18 cellular contexts compared by ENCODE assay signal in the genomic region with DNA sequence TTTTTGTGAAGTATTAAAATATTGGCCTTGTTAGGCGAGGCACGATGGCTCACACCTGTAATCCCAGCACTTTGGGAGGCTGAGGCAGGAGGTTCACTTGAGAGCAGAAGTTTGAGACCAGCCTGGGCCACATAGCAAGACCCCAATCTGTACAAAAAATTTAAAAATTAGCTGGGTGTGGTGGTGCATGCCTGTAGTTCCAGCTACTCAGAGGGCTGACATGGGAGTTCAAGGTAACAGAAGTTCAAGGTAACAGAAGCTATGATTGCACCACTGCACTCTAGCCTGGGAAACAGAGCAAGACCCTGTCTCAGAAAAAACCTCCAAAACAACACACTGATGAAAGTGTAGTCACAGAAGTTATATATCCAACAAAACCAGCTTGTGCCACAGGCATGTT. TPM values are rescaled to one million over a fixed set of nuclear protein-coding genes. Genes with fewer than 3 reads are reported as not detected.
DNase-seq lines count a peak whose midpoint lies in the region; ATAC-seq, FAIRE-seq and TF ChIP-seq lines count a peak whose summit lies in the region.
"Had no signal": no experiment of that assay in that cellular context is flagged by ENCODE, and none has a peak within 500 bp of the region (broad histone marks: within the 10 kb centered on the region; RNA-seq: fewer than 3 reads in every experiment).

No MANE protein-coding gene starts in this region.

- H3K4me3 Mint-ChIP-seq in central memory CD8-positive, alpha-beta T cell = no peak overlapping the region
- H3K4me3 Mint-ChIP-seq in stimulated activated naive B cell treated with anti-CD40 and anti-IgM and Interleukin-4, amounts not matched to agents 10 μg/mL and 1 μg/mL and 100 μg/mL, for 72 hours = no peak overlapping the region
- H3K4me3 Mint-ChIP-seq: CD8-positive, alpha-beta T cell; GM23338; H9 had no signal

- H3K36me3 Mint-ChIP-seq in central memory CD8-positive, alpha-beta T cell (ENCODE audit: insufficient read depth) = peaks cover 2% of the 10 kb centered on the region
- H3K36me3 Mint-ChIP-seq in stimulated activated naive B cell treated with anti-CD40 and anti-IgM and Interleukin-4, amounts not matched to agents 10 μg/mL and 1 μg/mL and 100 μg/mL, for 72 hours = peaks cover 5 to 9% of the 10 kb centered on the region in 2 donors
- H3K36me3 Mint-ChIP-seq: CD8-positive, alpha-beta T cell had no signal

- H3K9me3 ChIP-seq in HepG2 (ENCODE audit: low read length) (no peaks in the 10 kb centered on the region), thyroid gland (no peaks in the 10 kb centered on the region)
- H3K9me3 ChIP-seq: Caco-2 had no signal

- ATAC-seq in central memory CD8-positive, alpha-beta T cell (replicated peaks; ENCODE audit: extremely low read depth, poor library complexity, severe bottlenecking) = no peak
- ATAC-seq in HepG2 (peak; percentile 64), HG02973 (IDR thresholded peaks at IDR 0.05; ENCODE audit: unreplicated experiment) (no peak)
- no peak for ATAC-seq in stimulated activated naive B cell treated with anti-CD40 and anti-IgM and Interleukin-4, amounts not matched to agents 10 μg/mL and 1 μg/mL and 100 μg/mL, for 72 hours (replicated peaks)
- ATAC-seq: CD8-positive, alpha-beta T cell; GM23338; HCT116 had no signal

- no peaks in the 10 kb centered on the region; the same call in 1 of the 2 replicates for H4K20me1 ChIP-seq in HepG2 (ENCODE audit: insufficient read depth, low read length)

- H2AFZ ChIP-seq in HepG2 (ENCODE audit: low read length) = no peak overlapping the region
- H2AFZ ChIP-seq: GM23338 had no signal

- no peak for DNase-seq in central memory CD8-positive, alpha-beta T cell (ENCODE audit: low spot score in 2 of 2)
- DNase-seq in HepG2 (ENCODE audit: low spot score) (peak; percentile 66), thyroid gland (no peak)
- DNase-seq in stimulated activated naive CD4-positive, alpha-beta T cell treated with Interleukin-2 at 50 U/mL for 16 hours (lab: John Stamatoyannopoulos, UW) = no peak
- DNase-seq in stimulated activated naive B cell treated with anti-CD40 and anti-IgM and Interleukin-4, amounts not matched to agents 10 μg/mL and 1 μg/mL and 100 μg/mL, for 72 hours = no peak
- DNase-seq: C1 segment of cervical spinal cord; Caco-2; CD8-positive, alpha-beta T cell; DMS153; DMS79; EL; GF-D8; H9 had no signal

- no peak for TF ChIP-seq RAD21 in HepG2 (CRISPR knock-in tag; IDR thresholded peaks at IDR 0.05)

- H3K27ac Mint-ChIP-seq in central memory CD8-positive, alpha-beta T cell (ENCODE audit: low read depth) = peak overlapping the region; percentile 8
- no peak overlapping the region for H3K27ac Mint-ChIP-seq in stimulated activated naive B cell treated with anti-CD40 and anti-IgM and Interleukin-4, amounts not matched to agents 10 μg/mL and 1 μg/mL and 100 μg/mL, for 72 hours
- H3K27ac Mint-ChIP-seq: CD8-positive, alpha-beta T cell; GM23338; H9 had no signal

- no peaks in the 10 kb centered on the region for H3K79me2 ChIP-seq in HepG2 (ENCODE audit: insufficient read depth, low read length)

- 100% methylated on average over 2 of the region's 2 CpGs for WGBS in HepG2 (ENCODE audit: low lambda C conversion rate)
- 95 to 100% methylated on average over 2 of the region's 2 CpGs for WGBS in thyroid gland, 2 donors

- TF ChIP-seq EP300 in HepG2 (IDR thresholded peaks at IDR 0.05; ENCODE audit: low read depth in 2 of 2, low read length in 2 of 2) = peak in 1 of 2 experiments; percentile 55; a peak in 1 of 4 replicates
- TF ChIP-seq EP300 in HepG2 (CRISPR knock-in tag; IDR thresholded peaks at IDR 0.05; ENCODE audit: borderline replicate concordance) = no peak

- TF ChIP-seq CTCF in HepG2 (CRISPR knock-in tag; IDR thresholded peaks at IDR 0.05) (no peak), thyroid gland (IDR thresholded peaks at IDR 0.05) (no peak)

- TF ChIP-seq POLR2A in HepG2 (IDR thresholded peaks at IDR 0.05; ENCODE audit: insufficient read depth in 1 of 2, low read depth in 2 of 2, low read length in 2 of 2) (no peak), thyroid gland (IDR thresholded peaks at IDR 0.05) (no peak)

- no peaks in the 10 kb centered on the region for H3K4me1 Mint-ChIP-seq in central memory CD8-positive, alpha-beta T cell
- peaks cover 2 to 6% of the 10 kb centered on the region in 2 donors for H3K4me1 Mint-ChIP-seq in stimulated activated naive B cell treated with anti-CD40 and anti-IgM and Interleukin-4, amounts not matched to agents 10 μg/mL and 1 μg/mL and 100 μg/mL, for 72 hours

- FAIRE-seq in HepG2 (lab: Jason Lieb, UNC) = peak; percentile 8
- FAIRE-seq: GM12891, GM18507 had no signal

- H3K4me2 ChIP-seq in HepG2 (ENCODE audit: low read depth, low read length) = no peak overlapping the region
- H3K4me2 ChIP-seq: GM23338 had no signal

- H3K4me3 ChIP-seq in HepG2 (replicated peaks in 1 of 3; ENCODE audit: insufficient read depth in 1 of 3, low read depth in 2 of 3, low read length in 3 of 3) (no peak overlapping the region), thyroid gland (replicated peaks in 1 of 3) (no peak overlapping the region)
- H3K4me3 ChIP-seq: GM23338 had no signal

- no peaks in the 10 kb centered on the region for H3K27me3 ChIP-seq in HepG2 (ENCODE audit: control insufficient read depth in 1 of 2, insufficient read depth in 2 of 2, low read length in 2 of 2)
- H3K27me3 ChIP-seq in thyroid gland = no peaks in the 10 kb centered on the region

- CTCF ChIA-PET in HepG2 (lab: Yijun Ruan, JAX; ENCODE audit: low intra/inter-chr PET ratio, low total read pairs) = no interaction called here

- intact Hi-C loops in HepG2 (cut with micrococcal nuclease; ENCODE audit: unreplicated experiment) (no loop called here), thyroid gland (cut with DNase I) (loop anchor here (10.0 kb wide), 1 partner anchor 166 kb away; a partner anchor contains a TSS)

- in situ Hi-C loops in HepG2 (cut with HindIII; ENCODE audit: extremely low pct_ligation_motif_present, low pct_unique_long_range_greater_than_20kb) = no loop called here

- POLR2A ChIA-PET in HepG2 (lab: Yijun Ruan, JAX) = interaction anchor here (1.0 to 2.0 kb wide), 3 partner anchors 9 to 40 kb away, joined by 3 to 7 read pairs (median 4); a partner anchor contains a TSS

- BruUV-seq in HepG2 (replicated peaks; lab: Mats Ljungman, UMichigan) = no TSS peak

- H3K36me3 ChIP-seq in HepG2 (replicated peaks in 1 of 2; ENCODE audit: control insufficient read depth in 1 of 2, insufficient read depth in 2 of 2, low read length in 2 of 2) (peaks cover 9 to 31% of the 10 kb centered on the region in 2 experiments; a peak in 4 of 5 replicates), thyroid gland (no peaks in the 10 kb centered on the region)

- peaks cover 13% of the 10 kb centered on the region for H3K4me1 ChIP-seq in HepG2 (ENCODE audit: insufficient read depth, low read length)
- H3K4me1 ChIP-seq in thyroid gland = peaks cover 25 to 38% of the 10 kb centered on the region in 2 donors
- H3K4me1 ChIP-seq: Caco-2 had no signal

- H3K27ac ChIP-seq in HepG2 (ENCODE audit: extremely low read length, insufficient read depth, low read length) (peak overlapping the region; percentile 33), thyroid gland (peak overlapping the region; percentile 35 to 83 (median 57))

- no peak overlapping the region for H3K9ac ChIP-seq in HepG2 (ENCODE audit: insufficient read depth, low read depth, low read length)

- H3K27me3 Mint-ChIP-seq in central memory CD8-positive, alpha-beta T cell = no peaks in the 10 kb centered on the region
- H3K27me3 Mint-ChIP-seq in stimulated activated naive B cell treated with anti-CD40 and anti-IgM and Interleukin-4, amounts not matched to agents 10 μg/mL and 1 μg/mL and 100 μg/mL, for 72 hours = no peaks in the 10 kb centered on the region

- H3K9me3 Mint-ChIP-seq in central memory CD8-positive, alpha-beta T cell = no peaks in the 10 kb centered on the region
- no peaks in the 10 kb centered on the region for H3K9me3 Mint-ChIP-seq in stimulated activated naive B cell treated with anti-CD40 and anti-IgM and Interleukin-4, amounts not matched to agents 10 μg/mL and 1 μg/mL and 100 μg/mL, for 72 hours
- H3K9me3 Mint-ChIP-seq: CD8-positive, alpha-beta T cell; GM23338; H9 had no signal

TF ChIP-seq in HepG2, 621 proteins besides CTCF, POLR2A, EP300 and RAD21 (continues in another document):
- peak; percentile 34; the same call in 1 of the 2 replicates for TF ChIP-seq KAT8 (CRISPR knock-in tag; IDR thresholded peaks at IDR 0.05)
- peak; percentile 35; the same call in 1 of the 2 replicates for TF ChIP-seq ZMYM4 (CRISPR knock-in tag; IDR thresholded peaks at IDR 0.05)

RNA-seq across cellular contexts. Expression of a gene that starts 39.8 kb away (rescaled TPM):
- 65.4 and 71.8 TPM in 2 replicates for total RNA-seq in HepG2 (2016; rRNA removed; fragmentation: Illumina TruSeq; extraction: Trizol)
- 77.7 and 94.9 TPM in 2 replicates for total RNA-seq in HepG2 (2016; cell fraction: cytosol; rRNA removed; fragmentation: Illumina TruSeq; extraction: Trizol; ENCODE audit: low read depth)
- 58.3 and 76.5 TPM in 2 replicates for total RNA-seq in HepG2 (2016; cell fraction: insoluble cytoplasmic fraction; rRNA removed; fragmentation: Illumina TruSeq; extraction: Trizol)
- 122 and 147 TPM in 2 replicates for total RNA-seq in HepG2 (2016; cell fraction: membrane; rRNA removed; fragmentation: Illumina TruSeq; extraction: Trizol)
- 55.6 and 62.0 TPM in 2 replicates for total RNA-seq in HepG2 (2016; cell fraction: nucleus; rRNA removed; fragmentation: Illumina TruSeq; extraction: Trizol)
- polyA plus RNA-seq in HepG2 (2011; rRNA removed) = 28.8 and 37.8 TPM in 2 replicates
- polyA plus RNA-seq in HepG2 (2011; cell fraction: cytosol; rRNA removed) = 28.2 and 43.4 TPM in 2 replicates
- polyA plus RNA-seq in HepG2 (2011; cell fraction: nucleus; rRNA removed) = 104 and 146 TPM in 2 replicates
- 56.2 and 62.5 TPM in 2 replicates for polyA plus RNA-seq in HepG2 (2012)
- 83.4 and 111 TPM in 2 replicates for polyA plus RNA-seq in HepG2 (2016; cell fraction: cytosol; fragmentation: Illumina TruSeq; extraction: Trizol; ENCODE audit: low read depth)
- polyA plus RNA-seq in HepG2 (2016; cell fraction: insoluble cytoplasmic fraction; fragmentation: Illumina TruSeq; extraction: Trizol; ENCODE audit: low read depth) = 68.3 and 79.3 TPM in 2 replicates
- polyA plus RNA-seq in HepG2 (2016; cell fraction: membrane; fragmentation: Illumina TruSeq; extraction: Trizol; ENCODE audit: low read depth) = 118 and 138 TPM in 2 replicates
- 90.9 and 102 TPM in 2 replicates for polyA plus RNA-seq in HepG2 (2016; cell fraction: nucleus; fragmentation: Illumina TruSeq; extraction: Trizol; ENCODE audit: insufficient read depth, low read depth)
- 45.6 and 172 TPM in 2 replicates for polyA minus RNA-seq in HepG2 (2011; rRNA and poly(A)+ RNA removed; ENCODE audit: low replicate concordance)
- 12.3 and 17.3 TPM in 2 replicates for polyA minus RNA-seq in HepG2 (2011; cell fraction: cytosol; rRNA and poly(A)+ RNA removed)
- polyA minus RNA-seq in HepG2 (2011; cell fraction: nucleus; rRNA and poly(A)+ RNA removed) = 22.8 and 37.2 TPM in 2 replicates
- 10 to 100 TPM; 42.5 to 75.8 (median 54.3) TPM for total RNA-seq in thyroid gland
